In genomic region chr3:9778518-9779129, GRCh38 we compare ENCODE assay signal across 10 cellular contexts. TPM values are rescaled to one million over a fixed set of nuclear protein-coding genes. Genes with fewer than 3 reads are reported as not detected.
DNase-seq lines count a peak whose midpoint lies in the region; ATAC-seq and TF ChIP-seq lines count a peak whose summit lies in the region.
"Had no signal": no experiment of that assay in that cellular context is flagged by ENCODE, and none has a peak within 500 bp of the region (broad histone marks: within the 10 kb centered on the region; RNA-seq: fewer than 3 reads in every experiment).

No MANE protein-coding gene starts in this region.

- no peak for ATAC-seq in activated CD8-positive, alpha-beta T cell treated with anti-CD3 and anti-CD28 coated beads, Interleukin-2, amount 10 ng/mL, durations not matched to agents 7 days and 5 days
- no peak for ATAC-seq in HG03095 (IDR thresholded peaks at IDR 0.05; ENCODE audit: unreplicated experiment)
- no peak for ATAC-seq in GM21825 (IDR thresholded peaks at IDR 0.05; ENCODE audit: unreplicated experiment)

- CTCF ChIA-PET in activated CD8-positive, alpha-beta T cell treated with anti-CD3 and anti-CD28 coated beads, Interleukin-2, amount 10 ng/mL, durations not matched to agents 7 days and 5 days (lab: Charles Lee) = interaction anchor here (1.6 kb wide), 1 partner anchor 16 kb away, joined by 3 read pairs; no protein-coding TSS in a partner anchor

- H3K4me1 Mint-ChIP-seq in activated T-cell treated with anti-CD3 and anti-CD28 coated beads, Interleukin-2, amount 50 U/mL, for 24 hours (ENCODE audit: low read depth) = peaks cover 70% of the 10 kb centered on the region
- peaks cover 68% of the 10 kb centered on the region for H3K4me1 Mint-ChIP-seq in activated CD8-positive, alpha-beta T cell treated with anti-CD3 and anti-CD28 coated beads, Interleukin-2, amount 10 ng/mL, durations not matched to agents 7 days and 5 days (ENCODE audit: low read depth)
- peaks cover 64% of the 10 kb centered on the region for H3K4me1 Mint-ChIP-seq in stimulated activated naive CD8-positive, alpha-beta T cell treated with anti-CD3 and anti-CD28 coated beads, Interleukin-15, Interleukin-2, amounts not matched to agents 100 ng/mL and 50 ng/mL, for 24 hours (ENCODE audit: low read depth)

- H3K36me3 Mint-ChIP-seq in activated T-cell treated with anti-CD3 and anti-CD28 coated beads, Interleukin-2, amount 50 U/mL, for 24 hours (ENCODE audit: low read depth) = peaks cover 48% of the 10 kb centered on the region
- H3K36me3 Mint-ChIP-seq in activated CD8-positive, alpha-beta T cell treated with anti-CD3 and anti-CD28 coated beads, Interleukin-2, amount 10 ng/mL, durations not matched to agents 7 days and 5 days (ENCODE audit: low read depth) = peaks cover 37% of the 10 kb centered on the region
- peaks cover 30% of the 10 kb centered on the region for H3K36me3 Mint-ChIP-seq in stimulated activated naive CD8-positive, alpha-beta T cell treated with anti-CD3 and anti-CD28 coated beads, Interleukin-15, Interleukin-2, amounts not matched to agents 100 ng/mL and 50 ng/mL, for 24 hours (ENCODE audit: low read depth)

- no peaks in the 10 kb centered on the region for H3K4me1 ChIP-seq in MM.1S (ENCODE audit: low read length)

- no peaks in the 10 kb centered on the region for H4K20me1 ChIP-seq in MM.1S (ENCODE audit: insufficient read depth, low read length)

- no peaks in the 10 kb centered on the region for H3K27me3 Mint-ChIP-seq in activated T-cell treated with anti-CD3 and anti-CD28 coated beads, Interleukin-2, amount 50 U/mL, for 24 hours
- H3K27me3 Mint-ChIP-seq in activated CD8-positive, alpha-beta T cell treated with anti-CD3 and anti-CD28 coated beads, Interleukin-2, amount 10 ng/mL, durations not matched to agents 7 days and 5 days (ENCODE audit: low read depth) = no peaks in the 10 kb centered on the region
- no peaks in the 10 kb centered on the region for H3K27me3 Mint-ChIP-seq in stimulated activated naive CD8-positive, alpha-beta T cell treated with anti-CD3 and anti-CD28 coated beads, Interleukin-15, Interleukin-2, amounts not matched to agents 100 ng/mL and 50 ng/mL, for 24 hours

- no peaks in the 10 kb centered on the region for H3K9me2 ChIP-seq in MM.1S (replicated peaks; ENCODE audit: insufficient read depth, low read length)

- POLR2A ChIA-PET in activated CD8-positive, alpha-beta T cell treated with anti-CD3 and anti-CD28 coated beads, Interleukin-2, amount 10 ng/mL, durations not matched to agents 7 days and 5 days (lab: Charles Lee) = interaction anchor here (0.6 to 3.0 kb wide), 3 partner anchors 14 to 507 kb away, joined by 3 to 18 read pairs (median 4); partner anchors contain the start of genes ARPC4 and TADA3

- no peak overlapping the region for H3K4me2 ChIP-seq in MM.1S (ENCODE audit: low read depth, low read length)

- H3K36me3 ChIP-seq in MM.1S (replicated peaks; ENCODE audit: insufficient read depth, low read length) = 0 out of 2 replicates have a peak, but pooled peaks cover 2% of the 10 kb centered on the region

- peak overlapping the region; percentile 91 for H3K27ac Mint-ChIP-seq in activated T-cell treated with anti-CD3 and anti-CD28 coated beads, Interleukin-2, amount 50 U/mL, for 24 hours
- H3K27ac Mint-ChIP-seq in activated CD8-positive, alpha-beta T cell treated with anti-CD3 and anti-CD28 coated beads, Interleukin-2, amount 10 ng/mL, durations not matched to agents 7 days and 5 days = peak overlapping the region; percentile 97
- peak overlapping the region; percentile 93 for H3K27ac Mint-ChIP-seq in stimulated activated naive CD8-positive, alpha-beta T cell treated with anti-CD3 and anti-CD28 coated beads, Interleukin-15, Interleukin-2, amounts not matched to agents 100 ng/mL and 50 ng/mL, for 24 hours

- no peaks in the 10 kb centered on the region for H3K79me2 ChIP-seq in MM.1S (ENCODE audit: low read length)

- no peaks in the 10 kb centered on the region for H3F3A ChIP-seq in MM.1S (ENCODE audit: insufficient read depth, low read length)

- peaks cover 2% of the 10 kb centered on the region for H3K9me3 Mint-ChIP-seq in activated T-cell treated with anti-CD3 and anti-CD28 coated beads, Interleukin-2, amount 50 U/mL, for 24 hours
- no peaks in the 10 kb centered on the region for H3K9me3 Mint-ChIP-seq in activated CD8-positive, alpha-beta T cell treated with anti-CD3 and anti-CD28 coated beads, Interleukin-2, amount 10 ng/mL, durations not matched to agents 7 days and 5 days (ENCODE audit: insufficient read depth)
- H3K9me3 Mint-ChIP-seq in stimulated activated naive CD8-positive, alpha-beta T cell treated with anti-CD3 and anti-CD28 coated beads, Interleukin-15, Interleukin-2, amounts not matched to agents 100 ng/mL and 50 ng/mL, for 24 hours = no peaks in the 10 kb centered on the region

- H3K4me3 Mint-ChIP-seq in activated T-cell treated with anti-CD3 and anti-CD28 coated beads, Interleukin-2, amount 50 U/mL, for 24 hours = peak overlapping the region; percentile 58
- H3K4me3 Mint-ChIP-seq in activated CD8-positive, alpha-beta T cell treated with anti-CD3 and anti-CD28 coated beads, Interleukin-2, amount 10 ng/mL, durations not matched to agents 7 days and 5 days = no peak overlapping the region
- H3K4me3 Mint-ChIP-seq in stimulated activated naive CD8-positive, alpha-beta T cell treated with anti-CD3 and anti-CD28 coated beads, Interleukin-15, Interleukin-2, amounts not matched to agents 100 ng/mL and 50 ng/mL, for 24 hours = peak overlapping the region; percentile 35

- H3K4me3 ChIP-seq in foreskin fibroblast (ENCODE audit: low read depth in 1 of 2, low read length in 2 of 2) (no peak overlapping the region), MM.1S (ENCODE audit: low read length) (no peak overlapping the region)

- H3K27ac ChIP-seq in MM.1S (ENCODE audit: low read length) = no peak overlapping the region

- no peak for TF ChIP-seq CTCF in foreskin fibroblast (IDR thresholded peaks at IDR 0.05; ENCODE audit: low read depth, low read length)
- no peak for TF ChIP-seq CTCF in MM.1S (IDR thresholded peaks at IDR 0.05; ENCODE audit: low read length)

- H3K27me3 ChIP-seq in MM.1S (replicated peaks; ENCODE audit: insufficient read depth, low read length) = no peaks in the 10 kb centered on the region

- DNase-seq in activated T-cell treated with anti-CD3 and anti-CD28 coated beads, Interleukin-2, amount 50 U/mL, for 24 hours = peak; percentile 50
- DNase-seq in activated T-cell treated with anti-CD3 and anti-CD28 coated beads for 4 hours = no peak
- no peak for DNase-seq in activated CD8-positive, alpha-beta T cell treated with anti-CD3 and anti-CD28 coated beads, Interleukin-2, amount 10 ng/mL, durations not matched to agents 7 days and 5 days
- DNase-seq in foreskin fibroblast = peak; percentile 36 to 75
- DNase-seq in MM.1S = no peak
- DNase-seq: NCI-H1694, T1000 had no signal

- H3K9me3 ChIP-seq in MM.1S (replicated peaks; ENCODE audit: insufficient read depth, low read length) = no peaks in the 10 kb centered on the region

- H2AFZ ChIP-seq in MM.1S (ENCODE audit: low read length) = no peak overlapping the region

- no peak overlapping the region for H3K9ac ChIP-seq in MM.1S (ENCODE audit: low read length)

RNA-seq across cellular contexts. Expression of gene CAMK1, which starts 8.9 kb away (rescaled TPM):
- 10 to 100 TPM; 33.5 to 35.7 TPM for total RNA-seq in activated CD8-positive, alpha-beta T cell treated with anti-CD3 and anti-CD28 coated beads, Interleukin-2, amount 10 ng/mL, durations not matched to agents 7 days and 5 days

RNA-seq across cellular contexts. Expression of gene TADA3, which starts 13.6 kb away (rescaled TPM):
- 10 to 100 TPM; 83.2 to 85.6 TPM for total RNA-seq in activated CD8-positive, alpha-beta T cell treated with anti-CD3 and anti-CD28 coated beads, Interleukin-2, amount 10 ng/mL, durations not matched to agents 7 days and 5 days

RNA-seq across cellular contexts. Expression of gene ARPC4, which starts 14.3 kb away (rescaled TPM):
- total RNA-seq in activated CD8-positive, alpha-beta T cell treated with anti-CD3 and anti-CD28 coated beads, Interleukin-2, amount 10 ng/mL, durations not matched to agents 7 days and 5 days = 100 to 1,000 TPM; 317 to 321 TPM

RNA-seq across cellular contexts. Expression of gene OGG1, which starts 28.9 kb away (rescaled TPM):
- total RNA-seq in activated CD8-positive, alpha-beta T cell treated with anti-CD3 and anti-CD28 coated beads, Interleukin-2, amount 10 ng/mL, durations not matched to agents 7 days and 5 days = 10 to 100 TPM; 36.9 to 37.7 TPM

RNA-seq across cellular contexts. Expression of gene TTLL3, which starts 31.4 kb away (rescaled TPM):
- total RNA-seq in activated CD8-positive, alpha-beta T cell treated with anti-CD3 and anti-CD28 coated beads, Interleukin-2, amount 10 ng/mL, durations not matched to agents 7 days and 5 days = 10 to 100 TPM; 53.7 to 55.2 TPM

Comparison
In these comparisons a context has a peak if more than half of its experiments do, and no peak if none do; other contexts are left out.
1. DNase-seq: peak in activated T-cell treated with anti-CD3 and anti-CD28 coated beads, Interleukin-2, amount 50 U/mL, for 24 hours (single experiment) and foreskin fibroblast (2 of 2); none in activated T-cell treated with anti-CD3 and anti-CD28 coated beads for 4 hours (single experiment), activated CD8-positive, alpha-beta T cell treated with anti-CD3 and anti-CD28 coated beads, Interleukin-2, amount 10 ng/mL, durations not matched to agents 7 days and 5 days (single experiment) and MM.1S (single experiment).
2. Peak in every context shown above with its lines, with median percentiles within 50 percentile points of each other: H3K27ac Mint-ChIP-seq.